In genomic region chr5:33415811-33416354, GRCh38 we compare ENCODE assay signal across 26 cellular contexts.
"Had no signal": no experiment of that assay in that cellular context is flagged by ENCODE, and none has a peak within 500 bp of the region (broad histone marks: within the 10 kb centered on the region; RNA-seq: fewer than 3 reads in every experiment).

No MANE protein-coding gene starts in this region.

- ATAC-seq: activated CD4-positive, CD25-positive, alpha-beta regulatory T cell treated with anti-CD3 and anti-CD28 coated beads, Interleukin-2, amount 50 U/mL, for 24 hours; activated CD8-positive, alpha-beta T cell treated with anti-CD3 and anti-CD28 coated beads for 36 hours; activated T-cell treated with anti-CD3 and anti-CD28 coated beads, Interleukin-2, amount 50 U/mL, for 4 hours; activated T-helper 17 cell treated with anti-CD3 and anti-CD28 coated beads, Interleukin-2, amount 50 U/mL, for 72 hours; T-helper 17 cell had no signal

- H3K9me3 ChIP-seq: esophagus muscularis mucosa had no signal

- H3K4me1 ChIP-seq: esophagus muscularis mucosa had no signal

- H3K36me3 ChIP-seq: brain microvascular endothelial cell, esophagus muscularis mucosa, WERI-Rb-1 had no signal

- H3K4me3 ChIP-seq: coronary artery, dorsolateral prefrontal cortex, esophagus muscularis mucosa had no signal

- H3K27me3 ChIP-seq: brain microvascular endothelial cell, esophagus muscularis mucosa had no signal

- H3K27ac ChIP-seq: brain microvascular endothelial cell, coronary artery, dorsolateral prefrontal cortex, esophagus muscularis mucosa, WERI-Rb-1 had no signal

- DNase-seq: activated B cell treated with CpG ODN at 0.5 μM for 24 hours; activated CD4-positive, alpha-beta T cell treated with anti-CD3 and anti-CD28 coated beads for 48 hours; activated CD4-positive, alpha-beta T cell treated with anti-CD3 and anti-CD28 coated beads, Interleukin-2, amount 50 U/mL, for 1 hour; activated CD4-positive, alpha-beta T cell treated with anti-CD3 and anti-CD28 coated beads, Interleukin-2, amount 50 U/mL, for 48 hours; activated CD8-positive, alpha-beta memory T cell treated with anti-CD3 and anti-CD28 coated beads for 24 hours; activated CD8-positive, alpha-beta T cell treated with anti-CD3 and anti-CD28 coated beads for 36 hours; activated effector memory CD4-positive, alpha-beta T cell treated with Interleukin-2 at 50 U/mL for 16 hours; activated gamma-delta T cell treated with Interleukin-2 at 50 U/mL for 16 hours; activated naive CD4-positive, alpha-beta T cell treated with anti-CD3 and anti-CD28 coated beads, Interleukin-2, amount 50 U/mL, for 16 hours; activated naive CD4-positive, alpha-beta T cell treated with Interleukin-2 at 50 U/mL for 16 hours; activated T-cell treated with anti-CD3 and anti-CD28 coated beads, Interleukin-2, amount 50 U/mL, for 4 hours; amniotic stem cell; anterior cingulate cortex; brain microvascular endothelial cell; dorsolateral prefrontal cortex; effector memory CD4-positive, alpha-beta T cell; endodermal cell; erythroblast; head of caudate nucleus; T-helper 17 cell; T1000; WERI-Rb-1 had no signal
